Comparison of ENCODE assay signal across 16 cellular contexts in the genomic region with DNA sequence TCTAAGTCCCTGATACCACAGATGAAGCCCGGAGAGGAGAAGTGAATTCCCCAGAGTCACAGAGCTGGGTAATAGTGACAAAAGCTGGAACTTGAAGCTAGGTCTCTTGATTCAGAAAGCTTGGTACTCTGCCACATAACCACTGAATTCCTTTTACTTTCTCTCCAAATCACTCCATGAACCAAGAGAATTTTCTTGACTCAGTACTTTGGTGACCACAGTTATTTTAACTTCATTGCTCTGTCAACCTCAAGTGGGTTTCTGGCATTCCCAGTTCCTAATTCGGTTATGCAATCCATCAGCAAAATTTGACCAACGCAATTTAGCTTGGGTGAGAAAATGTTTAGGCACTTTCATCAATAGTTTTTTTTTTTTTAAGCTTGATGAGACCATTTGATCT.
A peak's percentile ranks its signal among the peaks of the same experiment; 100 is the strongest.
DNase-seq lines count a peak whose midpoint lies in the region; FAIRE-seq and TF ChIP-seq lines count a peak whose summit lies in the region.
"Had no signal": no experiment of that assay in that cellular context is flagged by ENCODE, and none has a peak within 500 bp of the region (broad histone marks: within the 10 kb centered on the region; RNA-seq: fewer than 3 reads in every experiment).

No MANE protein-coding gene starts in this region.

- H3K9me3 Mint-ChIP-seq in activated T-helper 1 cell treated with anti-CD3 and anti-CD28 coated beads, Interleukin-12 subunit alpha, Interleukin-12 subunit beta, Interleukin-2, Interleukin-4 antibody, amounts not matched to agents 30 ng/mL and 10 ng/mL and 1 ng/mL, durations not matched to agents 14 hours and 24 hours and 36 hours: no peaks in the 10 kb centered on the region
- H3K9me3 Mint-ChIP-seq: activated CD4-positive, alpha-beta memory T cell treated with anti-CD3 and anti-CD28 coated beads for 36 hours; stimulated activated memory B cell treated with anti-CD40 and anti-IgM and Interleukin-4, amounts not matched to agents 10 μg/mL and 1 μg/mL and 100 μg/mL, for 72 hours had no signal

- TF ChIP-seq CTCF in retinal pigment epithelial cell (conservative IDR thresholded peaks at IDR 0.05; ENCODE audit: low read depth, low read length): no peak

- peaks cover 4% of the 10 kb centered on the region for H3K4me1 Mint-ChIP-seq in activated T-helper 1 cell treated with anti-CD3 and anti-CD28 coated beads, Interleukin-12 subunit alpha, Interleukin-12 subunit beta, Interleukin-2, Interleukin-4 antibody, amounts not matched to agents 30 ng/mL and 10 ng/mL and 1 ng/mL, durations not matched to agents 14 hours and 24 hours and 36 hours (ENCODE audit: low read depth)
- H3K4me1 Mint-ChIP-seq: stimulated activated memory B cell treated with anti-CD40 and anti-IgM and Interleukin-4, amounts not matched to agents 10 μg/mL and 1 μg/mL and 100 μg/mL, for 72 hours had no signal

- intact Hi-C loops in activated T-helper 1 cell treated with anti-CD3 and anti-CD28 coated beads, Interleukin-12 subunit alpha, Interleukin-12 subunit beta, Interleukin-2, Interleukin-4 antibody, amounts not matched to agents 30 ng/mL and 10 ng/mL and 1 ng/mL, durations not matched to agents 14 hours and 24 hours and 36 hours (cut with micrococcal nuclease): no loop called here

- H3K4me3 Mint-ChIP-seq in activated T-helper 1 cell treated with anti-CD3 and anti-CD28 coated beads, Interleukin-12 subunit alpha, Interleukin-12 subunit beta, Interleukin-2, Interleukin-4 antibody, amounts not matched to agents 30 ng/mL and 10 ng/mL and 1 ng/mL, durations not matched to agents 14 hours and 24 hours and 36 hours: no peak overlapping the region
- H3K4me3 Mint-ChIP-seq: activated CD4-positive, alpha-beta memory T cell treated with anti-CD3 and anti-CD28 coated beads for 36 hours; stimulated activated memory B cell treated with anti-CD40 and anti-IgM and Interleukin-4, amounts not matched to agents 10 μg/mL and 1 μg/mL and 100 μg/mL, for 72 hours had no signal

- peak; percentile 67 for DNase-seq in ELR (ENCODE audit: low read depth)
- peak; percentile 83 for DNase-seq in RCC 7860 (ENCODE audit: low spot score)
- peak; percentile 82 for DNase-seq in fibroblast of gingiva (ENCODE audit: low read depth)
- peak; percentile 62 for DNase-seq in retinal pigment epithelial cell (ENCODE audit: low read depth)
- no peak for DNase-seq in activated T-helper 1 cell treated with anti-CD3 and anti-CD28 coated beads, Interleukin-12 subunit alpha, Interleukin-12 subunit beta, Interleukin-2, Interleukin-4 antibody, amounts not matched to agents 30 ng/mL and 10 ng/mL and 1 ng/mL, durations not matched to agents 14 hours and 24 hours and 36 hours (ENCODE audit: low spot score)
- DNase-seq in putamen (ENCODE audit: low spot score): no peak
- no peak for DNase-seq in D341Med (ENCODE audit: low spot score)
- no peak for DNase-seq in GM19238 (ENCODE audit: insufficient read length, low spot score)
- DNase-seq: activated CD4-positive, alpha-beta memory T cell treated with anti-CD3 and anti-CD28 coated beads for 36 hours; activated gamma-delta T cell treated with Interleukin-2 at 50 U/mL for 16 hours; Calu3; colonic mucosa; glutamatergic neuron; KBM-7; stimulated activated CD4-positive, alpha-beta T cell treated with anti-CD3 and anti-CD28 coated beads, Interleukin-1b, Interleukin-23, amount 100 ng/mL, for 48 hours had no signal

- H3K36me3 Mint-ChIP-seq in activated T-helper 1 cell treated with anti-CD3 and anti-CD28 coated beads, Interleukin-12 subunit alpha, Interleukin-12 subunit beta, Interleukin-2, Interleukin-4 antibody, amounts not matched to agents 30 ng/mL and 10 ng/mL and 1 ng/mL, durations not matched to agents 14 hours and 24 hours and 36 hours (ENCODE audit: low read depth): no peaks in the 10 kb centered on the region
- H3K36me3 Mint-ChIP-seq: activated CD4-positive, alpha-beta memory T cell treated with anti-CD3 and anti-CD28 coated beads for 36 hours; stimulated activated memory B cell treated with anti-CD40 and anti-IgM and Interleukin-4, amounts not matched to agents 10 μg/mL and 1 μg/mL and 100 μg/mL, for 72 hours had no signal

- no peak overlapping the region for H3K27ac Mint-ChIP-seq in activated T-helper 1 cell treated with anti-CD3 and anti-CD28 coated beads, Interleukin-12 subunit alpha, Interleukin-12 subunit beta, Interleukin-2, Interleukin-4 antibody, amounts not matched to agents 30 ng/mL and 10 ng/mL and 1 ng/mL, durations not matched to agents 14 hours and 24 hours and 36 hours
- H3K27ac Mint-ChIP-seq: activated CD4-positive, alpha-beta memory T cell treated with anti-CD3 and anti-CD28 coated beads for 36 hours; stimulated activated memory B cell treated with anti-CD40 and anti-IgM and Interleukin-4, amounts not matched to agents 10 μg/mL and 1 μg/mL and 100 μg/mL, for 72 hours had no signal

- FAIRE-seq in RCC 7860 (lab: Jason Lieb, UNC): peak; percentile 96

- H3K4me3 ChIP-seq in retinal pigment epithelial cell (ENCODE audit: low read length): no peak overlapping the region
- H3K4me3 ChIP-seq: colonic mucosa had no signal

- H3K27me3 Mint-ChIP-seq in activated T-helper 1 cell treated with anti-CD3 and anti-CD28 coated beads, Interleukin-12 subunit alpha, Interleukin-12 subunit beta, Interleukin-2, Interleukin-4 antibody, amounts not matched to agents 30 ng/mL and 10 ng/mL and 1 ng/mL, durations not matched to agents 14 hours and 24 hours and 36 hours (ENCODE audit: insufficient read depth): peaks cover 8% of the 10 kb centered on the region

Comparison
In these comparisons a context has a peak if more than half of its experiments do, and no peak if none do; other contexts are left out.
1. DNase-seq: peak in ELR (single experiment), RCC 7860 (single experiment), fibroblast of gingiva (single experiment) and retinal pigment epithelial cell (single experiment); none in activated T-helper 1 cell treated with anti-CD3 and anti-CD28 coated beads, Interleukin-12 subunit alpha, Interleukin-12 subunit beta, Interleukin-2, Interleukin-4 antibody, amounts not matched to agents 30 ng/mL and 10 ng/mL and 1 ng/mL, durations not matched to agents 14 hours and 24 hours and 36 hours (single experiment), putamen (single experiment), D341Med (single experiment) and GM19238 (single experiment).